ENCODE assay signal across 13 cellular contexts in genomic region chr16:23280483-23280967, GRCh38. TPM values are rescaled to one million over a fixed set of nuclear protein-coding genes. Genes with fewer than 3 reads are reported as not detected.
DNase-seq lines count a peak whose midpoint lies in the region; ATAC-seq and TF ChIP-seq lines count a peak whose summit lies in the region.
"Had no signal": no experiment of that assay in that cellular context is flagged by ENCODE, and none has a peak within 500 bp of the region (broad histone marks: within the 10 kb centered on the region; RNA-seq: fewer than 3 reads in every experiment).

No MANE protein-coding gene starts in this region.

- intact Hi-C loops in dorsolateral prefrontal cortex (cut with DNase I) = no loop called here
- intact Hi-C loops in uterus (cut with DNase I; ENCODE audit: low total_unique reads) = no loop called here

- H3K9me3 ChIP-seq in GM23248 (ENCODE audit: low read depth) = no peaks in the 10 kb centered on the region
- H3K9me3 ChIP-seq in uterus = no peaks in the 10 kb centered on the region

- H3K36me3 ChIP-seq in GM23248 (ENCODE audit: low read depth) (no peaks in the 10 kb centered on the region), uterus (no peaks in the 10 kb centered on the region), H7 (replicated peaks; ENCODE audit: control insufficient read depth, insufficient read depth, low read length) (no peaks in the 10 kb centered on the region)

- H2AFZ ChIP-seq in GM23248 = peak overlapping the region; percentile 47; the same call in 1 of the 2 replicates

- DNase-seq in A172 (ENCODE audit: low spot score) (peak; percentile 22), GM23248 (peak; percentile 39), NCI-H526 (lab: John Stamatoyannopoulos, UW) (peak; percentile 29 to 49), dorsolateral prefrontal cortex (no peak), H4 (ENCODE audit: low spot score) (no peak), uterus (no peak), H7 (no peak)
- DNase-seq: cortex of kidney, GDM1, Kasumi-1 had no signal

- 35 to 36% methylated on average over 6 of the region's 6 CpGs for WGBS in GM23248 (ENCODE audit: low coverage in 1 of 2, low lambda C conversion rate in 2 of 2, missing lambda C conversion rate in 2 of 2), 2 experiments

- H3F3A ChIP-seq in GM23248 (ENCODE audit: insufficient read depth) = no peaks in the 10 kb centered on the region; the same call in 1 of the 2 replicates

- H3K4me1 ChIP-seq in GM23248 (ENCODE audit: insufficient read depth) = peaks cover 7% of the 10 kb centered on the region; the same call in 1 of the 2 replicates
- no peaks in the 10 kb centered on the region for H3K4me1 ChIP-seq in uterus

- in situ Hi-C loops in GM23248 (cut with MboI) = no loop called here

- H3K9me2 ChIP-seq in GM23248 (ENCODE audit: insufficient read depth) = no peaks in the 10 kb centered on the region

- TF ChIP-seq CTCF in dorsolateral prefrontal cortex (IDR thresholded peaks at IDR 0.05 in 54 of 56, conservative IDR thresholded peaks at IDR 0.05 in 2 of 56; ENCODE audit: low read depth in 1 of 56, partially characterized antibody in 56 of 56) = no peak
- TF ChIP-seq CTCF in uterus (IDR thresholded peaks at IDR 0.05) = no peak

- H3K4me3 ChIP-seq in GM23248 (no peak overlapping the region), dorsolateral prefrontal cortex (peak overlapping the region in 5 of 59 donors; percentile 0 to 49 (median 27)), uterus (no peak overlapping the region), H7 (ENCODE audit: insufficient read depth, low read depth, low read length) (no peak overlapping the region)

- no peak for TF ChIP-seq POLR2A in uterus (IDR thresholded peaks at IDR 0.05)

- H3K4me2 ChIP-seq in GM23248 (ENCODE audit: unreplicated experiment) = no peak overlapping the region

- no peaks in the 10 kb centered on the region for H4K20me1 ChIP-seq in GM23248 (ENCODE audit: insufficient read depth)

- H3K27ac ChIP-seq in GM23248 (no peak overlapping the region), dorsolateral prefrontal cortex (peak overlapping the region in 42 of 59 donors; percentile 8 to 90 (median 80)), uterus (no peak overlapping the region)

- no peak for ATAC-seq in HG02885 (IDR thresholded peaks at IDR 0.05; ENCODE audit: poor library complexity, unreplicated experiment)

- no peak overlapping the region for H3K9ac ChIP-seq in GM23248

- no peaks in the 10 kb centered on the region for H3K79me2 ChIP-seq in GM23248 (ENCODE audit: insufficient read depth)

- H3K27me3 ChIP-seq in GM23248 (replicated peaks; ENCODE audit: insufficient read depth) = no peaks in the 10 kb centered on the region
- H3K27me3 ChIP-seq in dorsolateral prefrontal cortex = peaks cover 0 to 19% (median 0%) of the 10 kb centered on the region in 45 donors
- H3K27me3 ChIP-seq in uterus = no peaks in the 10 kb centered on the region
- no peaks in the 10 kb centered on the region for H3K27me3 ChIP-seq in H7 (ENCODE audit: control insufficient read depth, insufficient read depth, low read length)

RNA-seq across cellular contexts. Expression of gene SCNN1B, which starts 21.6 kb away (rescaled TPM):
- not detected in 2 replicates for total RNA-seq in A172 (2014; rRNA removed; shearing (Covaris generic))
- total RNA-seq in GM23248 (2014; rRNA removed; shearing (Covaris generic)) = not detected in 2 replicates
- not detected in 2 replicates for polyA plus RNA-seq in GM23248 (2016; fragmentation: Nextera tagmentation; extraction: Ambion mirVana)
- under 1 TPM in 1 of 120 experiments, not detected in 119; 0.98 TPM for total RNA-seq in dorsolateral prefrontal cortex
- total RNA-seq in H4 (2014; rRNA removed; shearing (Covaris generic)) = not detected in 2 replicates
- total RNA-seq in uterus = 1 to 10 TPM in 3 of 4 donors, under 1 TPM in 1; 0.14 to 9.6 (median 1.9) TPM
- 1.5 and 1.6 TPM in 2 replicates for total RNA-seq in H7 (2014; rRNA removed; shearing (Covaris generic))
- total RNA-seq: pulmonary artery endothelial cell, SK-MEL-5 had no signal

Comparison
In these comparisons a context has a peak if more than half of its experiments do, and no peak if none do; other contexts are left out.
1. DNase-seq: peak in A172 (single experiment), GM23248 (single experiment) and NCI-H526 (2 of 2); none in dorsolateral prefrontal cortex (0 of 10), H4 (single experiment), uterus (0 of 2) and H7 (single experiment).
2. H3K27ac ChIP-seq: peak in dorsolateral prefrontal cortex (42 of 59); none in GM23248 (single experiment) and uterus (0 of 2).